19 cellular contexts compared by ENCODE assay signal in the genomic region with DNA sequence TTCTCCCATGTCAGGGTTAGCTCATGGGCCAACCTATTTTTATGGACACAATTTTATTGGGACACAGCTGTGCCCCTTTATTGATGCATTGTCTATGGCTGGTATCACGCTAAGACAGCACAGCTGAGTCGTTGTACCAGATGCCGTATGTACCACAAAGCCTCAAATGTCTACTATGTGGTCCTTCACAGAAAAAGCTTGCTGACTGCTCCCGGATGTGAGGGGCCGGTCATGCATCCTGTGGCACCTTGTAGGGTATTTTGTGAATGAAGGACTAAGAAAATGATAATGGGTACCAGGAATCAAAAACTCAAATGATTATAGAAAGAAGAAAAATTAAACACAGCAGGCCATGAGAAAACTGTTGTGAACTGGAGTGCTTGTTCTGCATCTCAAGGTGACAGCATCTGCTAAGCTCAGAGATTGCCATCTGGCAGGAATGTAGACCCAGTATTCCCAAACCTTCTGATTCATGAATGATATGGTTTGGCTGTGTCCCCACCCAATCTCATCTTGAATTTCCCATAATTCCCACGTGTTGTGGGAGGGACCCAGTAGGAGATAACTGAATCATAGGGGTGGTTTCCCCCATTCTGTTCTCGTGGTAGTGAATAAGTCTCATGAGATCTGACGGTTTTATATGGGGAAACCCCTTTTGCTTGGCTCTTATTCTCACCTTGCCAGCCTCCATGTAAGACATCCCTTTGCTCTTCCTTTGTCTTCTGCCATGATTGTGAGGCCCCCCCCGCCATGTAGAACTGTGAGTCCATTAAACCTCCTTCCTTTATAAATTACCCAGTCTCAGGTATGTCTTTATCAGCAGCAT.
"Had no signal": no experiment of that assay in that cellular context is flagged by ENCODE, and none has a peak within 500 bp of the region (broad histone marks: within the 10 kb centered on the region; RNA-seq: fewer than 3 reads in every experiment).

No MANE protein-coding gene starts in this region.

- H3K4me3 ChIP-seq: gastroesophageal sphincter, heart left ventricle, sigmoid colon, spleen, tibial artery had no signal

- ATAC-seq: activated CD8-positive, alpha-beta T cell treated with anti-CD3 and anti-CD28 coated beads, Interleukin-2, amount 10 ng/mL, durations not matched to agents 7 days and 5 days; gastroesophageal sphincter; heart left ventricle; left lobe of liver had no signal

- H3K4me1 ChIP-seq: tibial artery had no signal

- H3K4me3 Mint-ChIP-seq: activated CD8-positive, alpha-beta T cell treated with anti-CD3 and anti-CD28 coated beads, Interleukin-2, amount 10 ng/mL, durations not matched to agents 7 days and 5 days; nephron progenitor cell had no signal

- H3K27ac Mint-ChIP-seq: activated CD8-positive, alpha-beta T cell treated with anti-CD3 and anti-CD28 coated beads, Interleukin-2, amount 10 ng/mL, durations not matched to agents 7 days and 5 days; nephron progenitor cell had no signal

- H3K9me3 ChIP-seq: spleen, tibial artery had no signal

- H3K27ac ChIP-seq: gastroesophageal sphincter, heart left ventricle, sigmoid colon, spleen, tibial artery, VCaP had no signal

- DNase-seq: activated CD4-positive, alpha-beta T cell treated with anti-CD3 and anti-CD28 coated beads for 1 hour; activated CD8-positive, alpha-beta T cell treated with anti-CD3 and anti-CD28 coated beads, Interleukin-2, amount 10 ng/mL, durations not matched to agents 7 days and 5 days; activated naive CD4-positive, alpha-beta T cell treated with Interleukin-2 at 50 U/mL for 16 hours; aorta; cortex of kidney; heart left ventricle; kidney; nephron progenitor cell; nucleus accumbens; posterior cingulate gyrus; sigmoid colon; spleen; stimulated activated CD8-positive, alpha-beta memory T cell treated with anti-CD3 and anti-CD28 coated beads, Interleukin-4, amount 100 ng/mL, for 48 hours; stimulated activated naive CD4-positive, alpha-beta T cell treated with Interleukin-2 at 50 U/mL for 16 hours; substantia nigra; tibial artery had no signal

- H3K36me3 ChIP-seq: gastroesophageal sphincter, heart left ventricle, sigmoid colon, spleen, tibial artery had no signal
